ENCODE assay signal across 17 cellular contexts in genomic region chr2:205835982-205836381, GRCh38.
"Had no signal": no experiment of that assay in that cellular context is flagged by ENCODE, and none has a peak within 500 bp of the region (broad histone marks: within the 10 kb centered on the region; RNA-seq: fewer than 3 reads in every experiment).

No MANE protein-coding gene starts in this region.

- DNase-seq: activated CD4-positive, alpha-beta T cell treated with anti-CD3 and anti-CD28 coated beads, Interleukin-2, amount 10 ng/mL, durations not matched to agents 24 days and 14 days; activated CD4-positive, CD25-positive, alpha-beta regulatory T cell; activated CD8-positive, alpha-beta memory T cell treated with anti-CD3 and anti-CD28 coated beads, Interleukin-2, amount 50 U/mL, for 48 hours; activated gamma-delta T cell; activated T-cell treated with anti-CD3 and anti-CD28 coated beads, Interleukin-2, amount 50 U/mL, for 72 hours; amniotic stem cell; central memory CD4-positive, alpha-beta T cell; esophagus squamous epithelium; left cardiac atrium; lower lobe of right lung; naive B cell; stimulated activated CD4-positive, alpha-beta T cell treated with anti-CD3 and anti-CD28 coated beads, Interleukin-2, amount 100 ng/mL, for 24 hours; T-helper 2 cell; tibial artery had no signal

- H3K4me1 ChIP-seq: pancreas, tibial artery had no signal

- H3K27ac ChIP-seq: coronary artery, lower lobe of right lung, pancreas, tibial artery had no signal

- ATAC-seq: activated T-cell treated with anti-CD3 and anti-CD28 coated beads, Interleukin-2, amount 50 U/mL, for 72 hours; stimulated activated memory B cell treated with anti-CD40 and anti-IgM and Interleukin-4, amounts not matched to agents 10 μg/mL and 1 μg/mL and 100 μg/mL, for 72 hours had no signal

- H3K27me3 ChIP-seq: esophagus squamous epithelium, pancreas, tibial artery had no signal

- H3K4me3 ChIP-seq: coronary artery, esophagus squamous epithelium, lower lobe of right lung, pancreas, tibial artery had no signal

- H3K36me3 ChIP-seq: esophagus squamous epithelium, lower lobe of right lung, pancreas, tibial artery had no signal

- H3K9me3 ChIP-seq: esophagus squamous epithelium, lower lobe of right lung, pancreas had no signal
